ENCODE assay signal across 3 cellular contexts in genomic region chr21:37114301-37114700, GRCh38. TPM values are rescaled to one million over a fixed set of nuclear protein-coding genes. Genes with fewer than 3 reads are reported as not detected.
A peak's percentile ranks its signal among the peaks of the same experiment; 100 is the strongest.
DNase-seq lines count a peak whose midpoint lies in the region; ATAC-seq, FAIRE-seq and TF ChIP-seq lines count a peak whose summit lies in the region.
"Not testable (repeated sequence)": the region's sequence is repeated elsewhere in the genome, so short reads cannot be mapped to it uniquely, and the experiment has no call there.

No MANE protein-coding gene starts in this region.

- TF ChIP-seq EP300 in K562 (IDR thresholded peaks at IDR 0.05; ENCODE audit: low read length) = not testable (repeated sequence)

- H4K20me1 ChIP-seq in K562 (replicated peaks; ENCODE audit: control insufficient read depth, insufficient read depth, low read length) = not testable (repeated sequence)

- not testable (repeated sequence) for H3K9me3 ChIP-seq in HEK293 (ENCODE audit: control insufficient read depth, insufficient read depth, low read depth, low read length); Panc1 (ENCODE audit: control insufficient read depth, insufficient read depth, low read depth, low read length); K562 (replicated peaks; ENCODE audit: control insufficient read depth, insufficient read depth, low read depth, low read length)

- H3K9me1 ChIP-seq in K562 (ENCODE audit: control insufficient read depth, insufficient read depth, low read length) = not testable (repeated sequence)

- TF ChIP-seq RAD21 in K562 (CRISPR knock-in tag; conservative IDR thresholded peaks at IDR 0.05 in 1 of 2, IDR thresholded peaks at IDR 0.05 in 1 of 2) = not testable (repeated sequence)

- H3K27me3 ChIP-seq in Panc1 (ENCODE audit: control insufficient read depth, insufficient read depth, low read length); K562 (ENCODE audit: control insufficient read depth in 2 of 2, insufficient read depth in 2 of 2, low read length in 2 of 2): not testable (repeated sequence)

- not testable (repeated sequence) for ATAC-seq in Panc1, K562

- H3K4me2 ChIP-seq in K562 (ENCODE audit: insufficient read depth, low read length) = not testable (repeated sequence)

- H3K4me1 ChIP-seq in HEK293 (ENCODE audit: control insufficient read depth, insufficient read depth, low read length); Panc1 (ENCODE audit: control insufficient read depth, insufficient read depth, low read length); K562 (replicated peaks in 1 of 2; ENCODE audit: control insufficient read depth in 2 of 2, insufficient read depth in 2 of 2, low read length in 2 of 2): not testable (repeated sequence)

- intact Hi-C loops in Panc1 (cut with micrococcal nuclease; ENCODE audit: unreplicated experiment); K562 (cut with micrococcal nuclease): not testable (repeated sequence)

- H2AFZ ChIP-seq in K562 (ENCODE audit: low read depth, low read length) = not testable (repeated sequence)

- not testable (repeated sequence) for FAIRE-seq in K562 (lab: Jason Lieb, UNC)

- DNase-seq in Panc1 (ENCODE audit: low read depth, low spot score); K562 (ENCODE audit: extremely low read depth in 1 of 4, low spot score in 3 of 4): not testable (repeated sequence)

- CTCF ChIA-PET in HEK293 (lab: Yijun Ruan, JAX); Panc1 (lab: Charles Lee); K562 (lab: Yijun Ruan, JAX; ENCODE audit: low intra/inter-chr PET ratio): not testable (repeated sequence)

- not testable (repeated sequence) for H3K9ac ChIP-seq in K562 (ENCODE audit: insufficient read depth in 1 of 2, low read depth in 2 of 2, low read length in 2 of 2)

- not testable (repeated sequence) for H3K27ac ChIP-seq in HEK293 (ENCODE audit: extremely low read depth, low read depth, low read length); Panc1 (ENCODE audit: low read length); K562 (ENCODE audit: extremely low read depth, low read depth, low read length)

- not testable (repeated sequence) for H3K4me3 ChIP-seq in HEK293 (ENCODE audit: low read depth, low read length); Panc1 (ENCODE audit: low read depth in 2 of 2, low read length in 2 of 2); K562

- 83% methylated on average over 1 of the region's 3 CpGs for WGBS in K562 (ENCODE audit: insufficient coverage, low coverage, missing lambda C conversion rate)

- in situ Hi-C loops in Panc1 (cut with HindIII; ENCODE audit: low pct_unique_long_range_greater_than_20kb, low sequenced_read_pairs); K562 (cut with MboI): not testable (repeated sequence)

- not testable (repeated sequence) for TF ChIP-seq CTCF in HEK293 (tag by site-specific recombination; IDR thresholded peaks at IDR 0.05); Panc1 (IDR thresholded peaks at IDR 0.05); K562 (IDR thresholded peaks at IDR 0.05 in 2 of 3, conservative IDR thresholded peaks at IDR 0.05 in 1 of 3; ENCODE audit: insufficient read depth in 2 of 3, low read depth in 1 of 3, low read length in 3 of 3)

- TSS peak; percentile 31 for BruUV-seq in Panc1 (replicated peaks; lab: Mats Ljungman, UMichigan)
- not testable (repeated sequence) for BruUV-seq in K562 (replicated peaks; lab: Mats Ljungman, UMichigan)

- POLR2A ChIA-PET in HEK293 (lab: Yijun Ruan, JAX); Panc1 (lab: Charles Lee); K562 (lab: Yijun Ruan, JAX): not testable (repeated sequence)

- TF ChIP-seq POLR2A in K562 (conservative IDR thresholded peaks at IDR 0.05) = not testable (repeated sequence)

- H3K36me3 ChIP-seq in HEK293 (ENCODE audit: control insufficient read depth in 2 of 2, insufficient read depth in 1 of 2, low read length in 2 of 2); Panc1 (ENCODE audit: control insufficient read depth, insufficient read depth, low read length); K562 (ENCODE audit: control insufficient read depth, insufficient read depth, low read length): not testable (repeated sequence)

- H3K79me2 ChIP-seq in K562 (ENCODE audit: control insufficient read depth, insufficient read depth, low read length) = not testable (repeated sequence)

TF ChIP-seq in HEK293, 187 proteins besides CTCF, POLR2A, EP300 and RAD21:
- TF ChIP-seq ZNF184 (tag by site-specific recombination; IDR thresholded peaks at IDR 0.05) = peak; percentile 96

TF ChIP-seq in K562, 482 proteins besides CTCF, POLR2A, EP300 and RAD21:
- 0 out of 2 replicates have a peak, but pooled peaks have one; percentile 45 for TF ChIP-seq ZNF184 (CRISPR knock-in tag; IDR thresholded peaks at IDR 0.05)

RNA-seq across cellular contexts. Expression of gene TTC3, which starts 41.2 kb away (rescaled TPM):
- 83.0 TPM for total RNA-seq in Panc1 (2021; ENCODE audit: unreplicated experiment)
- polyA plus RNA-seq in Panc1 (2012; ENCODE audit: insufficient read length) = 40.7 TPM
- 68.3 and 340 TPM in 2 replicates for total RNA-seq in K562 (2011; cell fraction: chromatin; rRNA removed; ENCODE audit: low replicate concordance)
- total RNA-seq in K562 (2011; cell fraction: nucleolus; rRNA removed) = 36.7 and 62.0 TPM in 2 replicates
- total RNA-seq in K562 (2011; cell fraction: nucleoplasm; rRNA removed) = 111 and 148 TPM in 2 replicates
- 92.0 and 120 TPM in 2 replicates for total RNA-seq in K562 (2014; rRNA removed)
- total RNA-seq in K562 (2014; rRNA removed; fragmentation: Illumina TruSeq; extraction: Trizol) = 76.9 and 79.7 TPM in 2 replicates
- total RNA-seq in K562 (2015; rRNA removed; fragmentation: Illumina TruSeq; extraction: Trizol) = 78.7 and 84.1 TPM in 2 replicates
- 70.2 and 72.3 TPM in 2 replicates for total RNA-seq in K562 (2021)
- polyA plus RNA-seq in K562 (2011; rRNA removed) = 50.9 and 55.2 TPM in 2 replicates
- 23.6 and 27.3 TPM in 2 replicates for polyA plus RNA-seq in K562 (2011; cell fraction: cytosol; rRNA removed)
- 76.0 and 95.6 TPM in 2 replicates for polyA plus RNA-seq in K562 (2011; cell fraction: nucleus; rRNA removed)
- 39.0 and 63.6 TPM in 2 replicates for polyA plus RNA-seq in K562 (2012)
- 55.2 and 59.5 TPM in 2 replicates for polyA plus RNA-seq in K562 (2014; fragmentation: Illumina TruSeq; extraction: Trizol)
- polyA plus RNA-seq in K562 (2014; fragmentation: Nextera tagmentation; extraction: Ambion mirVana) = 10 to 100 TPM; 17.5 to 20.2 TPM
- polyA plus RNA-seq in K562 (2014; rRNA removed) = 43.8 and 45.5 TPM in 2 replicates
- polyA minus RNA-seq in K562 (2011; rRNA and poly(A)+ RNA removed) = 113 and 162 TPM in 2 replicates
- 61.4 and 64.4 TPM in 2 replicates for polyA minus RNA-seq in K562 (2011; cell fraction: cytosol; rRNA and poly(A)+ RNA removed)
- 81.3 and 164 TPM in 2 replicates for polyA minus RNA-seq in K562 (2011; cell fraction: nucleus; rRNA and poly(A)+ RNA removed)

RNA-seq across cellular contexts. Expression of gene PIGP, which starts 41.4 kb away (rescaled TPM):
- total RNA-seq in Panc1 (2021; ENCODE audit: unreplicated experiment) = 16.1 TPM
- 7.9 TPM for polyA plus RNA-seq in Panc1 (2012; ENCODE audit: insufficient read length)
- 14.7 and 23.3 TPM in 2 replicates for total RNA-seq in K562 (2011; cell fraction: chromatin; rRNA removed; ENCODE audit: low replicate concordance)
- total RNA-seq in K562 (2011; cell fraction: nucleolus; rRNA removed) = 11.3 and 13.5 TPM in 2 replicates
- 22.6 and 23.7 TPM in 2 replicates for total RNA-seq in K562 (2011; cell fraction: nucleoplasm; rRNA removed)
- 18.3 and 23.3 TPM in 2 replicates for total RNA-seq in K562 (2014; rRNA removed)
- total RNA-seq in K562 (2014; rRNA removed; fragmentation: Illumina TruSeq; extraction: Trizol) = 33.9 and 41.4 TPM in 2 replicates
- total RNA-seq in K562 (2015; rRNA removed; fragmentation: Illumina TruSeq; extraction: Trizol) = 28.6 and 35.6 TPM in 2 replicates
- 26.3 and 33.2 TPM in 2 replicates for total RNA-seq in K562 (2021)
- 61.5 and 72.1 TPM in 2 replicates for polyA plus RNA-seq in K562 (2011; rRNA removed)
- polyA plus RNA-seq in K562 (2011; cell fraction: cytosol; rRNA removed) = 19.3 and 44.8 TPM in 2 replicates
- polyA plus RNA-seq in K562 (2011; cell fraction: nucleus; rRNA removed) = 16.6 and 25.9 TPM in 2 replicates
- 35.4 and 65.1 TPM in 2 replicates for polyA plus RNA-seq in K562 (2012)
- polyA plus RNA-seq in K562 (2014; fragmentation: Illumina TruSeq; extraction: Trizol) = 40.8 and 50.0 TPM in 2 replicates
- polyA plus RNA-seq in K562 (2014; fragmentation: Nextera tagmentation; extraction: Ambion mirVana) = 100 to 1,000 TPM; 108 to 122 TPM
- polyA plus RNA-seq in K562 (2014; rRNA removed) = 25.7 and 36.0 TPM in 2 replicates
- 20.4 and 27.9 TPM in 2 replicates for polyA minus RNA-seq in K562 (2011; rRNA and poly(A)+ RNA removed)
- polyA minus RNA-seq in K562 (2011; cell fraction: cytosol; rRNA and poly(A)+ RNA removed) = 6.1 and 13.9 TPM in 2 replicates
- polyA minus RNA-seq in K562 (2011; cell fraction: nucleus; rRNA and poly(A)+ RNA removed) = 9.2 and 12.9 TPM in 2 replicates
